ENCODE assay signal across 34 cellular contexts in the genomic region with DNA sequence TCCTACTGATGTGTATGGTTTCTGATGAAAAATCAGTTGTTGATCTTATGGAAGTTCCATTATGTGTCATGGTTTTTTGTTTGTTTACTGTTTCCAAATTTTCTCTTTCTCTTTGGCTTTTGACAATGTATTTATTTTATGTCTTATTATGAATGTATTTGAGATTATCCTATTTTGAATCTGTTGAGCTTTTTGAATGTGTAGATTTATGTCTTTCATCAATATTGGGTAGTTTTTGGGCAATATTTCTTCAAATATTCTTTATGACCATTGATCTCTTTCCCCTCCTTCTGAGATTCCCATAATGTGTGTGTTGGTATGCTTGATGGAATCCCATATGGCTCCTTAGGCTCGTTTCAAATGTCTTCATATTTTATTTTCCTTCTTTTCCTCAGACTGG.
"Had no signal": no experiment of that assay in that cellular context is flagged by ENCODE, and none has a peak within 500 bp of the region (broad histone marks: within the 10 kb centered on the region; RNA-seq: fewer than 3 reads in every experiment).

No MANE protein-coding gene starts in this region.

- H3K9me3 ChIP-seq: MG63 had no signal

- H3K4me3 ChIP-seq: MG63 had no signal

- H3K27me3 ChIP-seq: MG63 had no signal

- DNase-seq: Karpas-422, Kasumi-1, MG63, MM.1S, MV-4-11, NCI-H1048, NCI-H1092, NCI-H1092 treated with DMSO at 0.1 percent for 48 hours, NCI-H1105, NCI-H1105 treated with DMSO at 0.1 percent for 48 hours, NCI-H1417, NCI-H1417 treated with DMSO at 0.1 percent for 48 hours, NCI-H1436, NCI-H1436 treated with DMSO at 0.1 percent for 48 hours, NCI-H146, NCI-H1694, NCI-H1694 treated with DMSO at 0.1 percent for 48 hours, NCI-H187, NCI-H187 treated with DMSO at 0.1 percent for 48 hours, NCI-H1930, NCI-H2029, NCI-H2029 treated with DMSO at 0.1 percent for 48 hours, NCI-H2081, NCI-H2081 treated with DMSO at 0.1 percent for 48 hours, NCI-H2107, NCI-H2171, NCI-H2171 treated with DMSO at 0.1 percent for 48 hours, NCI-H2227 treated with DMSO at 0.1 percent for 48 hours, NCI-H226, NCI-H345, NCI-H446, NCI-H446 treated with DMSO at 0.1 percent for 48 hours, NCI-H510A, NCI-H510A treated with DMSO at 0.1 percent for 48 hours had no signal

- H3K36me3 ChIP-seq: MG63 had no signal
